In the genomic region with DNA sequence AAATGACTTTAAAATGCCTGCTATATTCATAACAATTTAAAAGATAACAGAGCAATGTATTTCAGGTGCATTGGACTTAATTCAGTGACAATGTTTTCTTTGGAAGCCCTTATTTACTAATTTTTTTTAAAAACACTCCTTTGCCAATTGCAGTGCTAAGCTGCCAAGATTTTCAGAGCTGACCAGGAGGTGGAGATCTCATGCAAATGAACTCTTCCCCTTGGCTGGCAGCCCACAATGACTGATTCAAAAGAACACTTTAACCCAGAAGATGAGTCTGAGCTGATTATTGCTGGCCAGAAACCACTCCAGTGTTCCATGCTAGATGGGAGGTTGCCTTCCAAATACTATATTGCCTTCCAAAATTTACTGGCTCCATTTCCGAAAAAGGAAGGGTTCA, we compare ENCODE assay signal across 8 cellular contexts.
DNase-seq lines count a peak whose midpoint lies in the region; ATAC-seq, FAIRE-seq and TF ChIP-seq lines count a peak whose summit lies in the region.

No MANE protein-coding gene starts in this region.

- in situ Hi-C loops in mammary epithelial cell (cut with MboI; ENCODE audit: low sequenced_read_pairs in 2 of 2): no loop called here

- H3K36me3 ChIP-seq in mammary epithelial cell (ENCODE audit: insufficient read depth, low read length) (no peaks in the 10 kb centered on the region), left lung (no peaks in the 10 kb centered on the region)

- H3K27me3 ChIP-seq in mammary epithelial cell (ENCODE audit: insufficient read depth, low read length) (no peaks in the 10 kb centered on the region), left lung (no peaks in the 10 kb centered on the region)

- intact Hi-C loops in mammary epithelial cell (cut with micrococcal nuclease): loop anchor here (2.0 to 10.0 kb wide), 5 partner anchors 119 to 1144 kb away; no protein-coding TSS in a partner anchor
- intact Hi-C loops in left lung (cut with DNase I): no loop called here

- H3K4me3 ChIP-seq in mammary epithelial cell (replicated peaks in 1 of 3; ENCODE audit: insufficient read depth in 1 of 3, low read depth in 2 of 3, low read length in 3 of 3) (no peak overlapping the region), left lung (no peak overlapping the region)

- CTCF ChIA-PET in mammary epithelial cell (lab: Charles Lee; ENCODE audit: low non-redundant PET): interaction anchor here (0.7 to 0.9 kb wide), 3 partner anchors 212 to 240 kb away, joined by 4 to 5 read pairs (median 4); no protein-coding TSS in a partner anchor

- H3K36me3 Mint-ChIP-seq in glutamatergic neuron (ENCODE audit: unreplicated experiment): no peaks in the 10 kb centered on the region

- dilution Hi-C loops in mammary epithelial cell (cut with HindIII; ENCODE audit: low sequenced_read_pairs): no loop called here

- H3K27me3 Mint-ChIP-seq in glutamatergic neuron (ENCODE audit: unreplicated experiment): no peaks in the 10 kb centered on the region

- no peak overlapping the region for H3K27ac ChIP-seq in mammary epithelial cell (ENCODE audit: insufficient read depth, low read depth, low read length)
- no peak overlapping the region for H3K27ac ChIP-seq in left lung

- H3K27ac Mint-ChIP-seq in glutamatergic neuron (ENCODE audit: unreplicated experiment): no peak overlapping the region

- H4K20me1 ChIP-seq in mammary epithelial cell (ENCODE audit: insufficient read depth, low read length): no peaks in the 10 kb centered on the region

- WGBS in mammary epithelial cell (ENCODE audit: low coverage, missing lambda C conversion rate): 0% methylated on average over 1 of the region's 1 CpG

- TF ChIP-seq CTCF in D721Med (IDR thresholded peaks at IDR 0.05; ENCODE audit: insufficient read depth, missing control alignments) (peak; percentile 25), mammary epithelial cell (conservative IDR thresholded peaks at IDR 0.05 in 1 of 2, IDR thresholded peaks at IDR 0.05 in 1 of 2; ENCODE audit: extremely low read depth in 1 of 2, insufficient read depth in 1 of 2, low read depth in 1 of 2, low read length in 2 of 2) (peak; percentile 31 to 48), left lung (IDR thresholded peaks at IDR 0.05) (no peak), glutamatergic neuron (IDR thresholded peaks at IDR 0.05; ENCODE audit: partially characterized antibody, unreplicated experiment) (no peak)

- H3K9me3 Mint-ChIP-seq in glutamatergic neuron (ENCODE audit: unreplicated experiment): peaks cover 2% of the 10 kb centered on the region

- H3K4me3 Mint-ChIP-seq in glutamatergic neuron (ENCODE audit: unreplicated experiment): no peak overlapping the region

- H3K4me1 ChIP-seq in mammary epithelial cell (ENCODE audit: insufficient read depth, low read length) (no peaks in the 10 kb centered on the region), left lung (no peaks in the 10 kb centered on the region)

- DNase-seq in D721Med (ENCODE audit: insufficient read length, low spot score) (no peak), NCI-H2029 treated with DMSO at 0.1 percent for 48 hours (lab: John Stamatoyannopoulos, UW) (peak; percentile 61), mammary epithelial cell (peak; percentile 63), left lung (peak in 1 of 2 donors; percentile 39), GF-D8 (lab: John Stamatoyannopoulos, UW) (no peak), glutamatergic neuron (no peak)

- BruUV-seq in mammary epithelial cell (replicated peaks; lab: Mats Ljungman, UMichigan): no TSS peak

- ATAC-seq in left lung (peak; percentile 64), GM19467 (IDR thresholded peaks at IDR 0.05; ENCODE audit: unreplicated experiment) (no peak), GM21576 (IDR thresholded peaks at IDR 0.05; ENCODE audit: unreplicated experiment) (no peak)

- no peak overlapping the region for H3K9ac ChIP-seq in mammary epithelial cell (ENCODE audit: insufficient read depth, low read length)

- no peak for FAIRE-seq in D721Med (lab: Jason Lieb, UNC)

- H3K79me2 ChIP-seq in mammary epithelial cell (ENCODE audit: insufficient read depth, low read length): no peaks in the 10 kb centered on the region

- H3K9me3 ChIP-seq in mammary epithelial cell (replicated peaks; ENCODE audit: insufficient read depth, low read length): no peaks in the 10 kb centered on the region
- no peaks in the 10 kb centered on the region for H3K9me3 ChIP-seq in left lung

- H2AFZ ChIP-seq in mammary epithelial cell (ENCODE audit: low read depth, low read length): no peak overlapping the region

- no peaks in the 10 kb centered on the region for H3K4me1 Mint-ChIP-seq in glutamatergic neuron (ENCODE audit: low read depth, unreplicated experiment)

- H3K4me2 ChIP-seq in mammary epithelial cell (ENCODE audit: insufficient read depth, low read depth, low read length): no peak overlapping the region

Comparison
In these comparisons a context has a peak if more than half of its experiments do, and no peak if none do; other contexts are left out.
1. DNase-seq: peak in NCI-H2029 treated with DMSO at 0.1 percent for 48 hours (single experiment) and mammary epithelial cell (single experiment); none in D721Med (single experiment), GF-D8 (single experiment) and glutamatergic neuron (single experiment).
2. CTCF ChIP-seq: peak in D721Med (single experiment) and mammary epithelial cell (2 of 2); none in left lung (0 of 2) and glutamatergic neuron (single experiment).